25 cellular contexts compared by ENCODE assay signal in the genomic region with DNA sequence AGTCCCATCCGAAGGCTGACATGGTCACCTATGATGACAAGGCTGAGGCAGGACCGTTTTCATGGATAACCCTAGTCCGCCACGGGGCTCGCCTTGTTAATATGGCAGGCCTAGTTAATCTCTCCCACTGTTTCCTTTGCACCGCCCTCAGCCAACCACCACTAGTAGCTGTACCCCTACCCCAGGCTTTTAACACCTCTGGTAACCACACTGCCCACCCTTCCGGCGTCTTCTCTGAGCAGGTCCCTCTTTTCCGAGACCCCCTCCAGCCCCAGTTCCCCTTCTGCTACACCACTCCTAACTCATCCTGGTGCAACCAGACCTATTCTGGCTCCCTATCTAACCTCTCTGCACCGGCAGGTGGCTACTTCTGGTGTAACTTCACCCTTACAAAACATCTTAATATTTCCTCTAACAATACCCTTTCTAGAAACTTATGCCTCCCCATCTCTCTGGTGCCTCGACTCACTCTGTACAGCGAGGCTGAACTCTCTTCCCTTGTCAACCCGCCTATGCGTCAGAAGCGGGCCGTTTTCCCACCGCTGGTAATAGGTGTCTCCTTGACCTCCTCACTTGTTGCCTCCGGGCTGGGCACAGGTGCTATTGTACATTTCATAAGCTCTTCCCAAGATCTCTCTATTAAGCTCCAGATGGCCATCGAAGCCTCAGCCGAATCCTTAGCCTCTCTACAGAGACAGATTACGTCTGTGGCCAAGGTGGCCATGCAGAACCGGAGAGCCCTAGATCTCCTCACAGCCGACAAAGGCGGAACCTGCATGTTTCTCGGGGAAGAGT.
"Had no signal": no experiment of that assay in that cellular context is flagged by ENCODE, and none has a peak within 500 bp of the region (broad histone marks: within the 10 kb centered on the region; RNA-seq: fewer than 3 reads in every experiment).

No MANE protein-coding gene starts in this region.

- H3K36me3 ChIP-seq: spleen, tibial artery had no signal

- ATAC-seq: left lobe of liver; mucosa of descending colon; natural killer cell treated with Interleukin-12 subunit alpha and Interleukin-12 subunit beta and Interleukin-15 and Interleukin-18, amount 100 ng/mL, for 72 hours; psoas muscle; right cardiac atrium; stimulated activated memory B cell treated with anti-CD40 and anti-IgM and Interleukin-4, amounts not matched to agents 10 μg/mL and 1 μg/mL and 100 μg/mL, for 72 hours; stimulated activated naive CD8-positive, alpha-beta T cell treated with anti-CD3 and anti-CD28 coated beads, Interleukin-15, Interleukin-2, amounts not matched to agents 100 U/mL and 50 U/mL, for 24 hours had no signal

- H3K27me3 ChIP-seq: spleen, testis, tibial artery had no signal

- FAIRE-seq: colon, frontal cortex, keratinocyte had no signal

- H3K4me1 Mint-ChIP-seq: memory B cell; mesothelial cell of epicardium; stimulated activated memory B cell treated with anti-CD40 and anti-IgM and Interleukin-4, amounts not matched to agents 10 μg/mL and 1 μg/mL and 100 μg/mL, for 72 hours had no signal

- H3K36me3 Mint-ChIP-seq: memory B cell; stimulated activated memory B cell treated with anti-CD40 and anti-IgM and Interleukin-4, amounts not matched to agents 10 μg/mL and 1 μg/mL and 100 μg/mL, for 72 hours had no signal

- H3K4me1 ChIP-seq: psoas muscle, spleen, testis, tibial artery had no signal

- H3K27ac Mint-ChIP-seq: memory B cell; mesothelial cell of epicardium; natural killer cell treated with Interleukin-12 subunit alpha and Interleukin-12 subunit beta and Interleukin-15 and Interleukin-18, amount 100 ng/mL, for 72 hours; stimulated activated memory B cell treated with anti-CD40 and anti-IgM and Interleukin-4, amounts not matched to agents 10 μg/mL and 1 μg/mL and 100 μg/mL, for 72 hours; type B pancreatic cell had no signal

- H3K9me3 ChIP-seq: mucosa of descending colon, psoas muscle, testis, tibial artery had no signal

- H3K27ac ChIP-seq: dorsolateral prefrontal cortex, psoas muscle, skin epidermis, spleen, testis, tibial artery had no signal

- H3K27me3 Mint-ChIP-seq: memory B cell; naive B cell; natural killer cell treated with Interleukin-12 subunit alpha and Interleukin-12 subunit beta and Interleukin-15 and Interleukin-18, amount 100 ng/mL, for 72 hours; stimulated activated memory B cell treated with anti-CD40 and anti-IgM and Interleukin-4, amounts not matched to agents 10 μg/mL and 1 μg/mL and 100 μg/mL, for 72 hours; type B pancreatic cell had no signal

- H3K4me3 Mint-ChIP-seq: memory B cell; mesothelial cell of epicardium; natural killer cell treated with Interleukin-12 subunit alpha and Interleukin-12 subunit beta and Interleukin-15 and Interleukin-18, amount 100 ng/mL, for 72 hours; neural crest cell; stimulated activated memory B cell treated with anti-CD40 and anti-IgM and Interleukin-4, amounts not matched to agents 10 μg/mL and 1 μg/mL and 100 μg/mL, for 72 hours; type B pancreatic cell had no signal

- DNase-seq: effector CD4-positive, alpha-beta T cell; head of caudate nucleus; naive B cell; psoas muscle; spleen; stimulated activated CD4-positive, alpha-beta T cell treated with anti-CD3 and anti-CD28 coated beads, Interleukin-4, amount 100 ng/mL, for 4 hours; stimulated activated naive CD8-positive, alpha-beta T cell treated with anti-CD3 and anti-CD28 coated beads, Interleukin-15, Interleukin-2, amounts not matched to agents 100 U/mL and 50 U/mL, for 24 hours; substantia nigra; testis; tibial artery had no signal

- H3K4me3 ChIP-seq: dorsolateral prefrontal cortex, lung, mucosa of descending colon, psoas muscle, skin epidermis, spleen, testis, tibial artery had no signal
